26 cellular contexts compared by ENCODE assay signal in the genomic region with DNA sequence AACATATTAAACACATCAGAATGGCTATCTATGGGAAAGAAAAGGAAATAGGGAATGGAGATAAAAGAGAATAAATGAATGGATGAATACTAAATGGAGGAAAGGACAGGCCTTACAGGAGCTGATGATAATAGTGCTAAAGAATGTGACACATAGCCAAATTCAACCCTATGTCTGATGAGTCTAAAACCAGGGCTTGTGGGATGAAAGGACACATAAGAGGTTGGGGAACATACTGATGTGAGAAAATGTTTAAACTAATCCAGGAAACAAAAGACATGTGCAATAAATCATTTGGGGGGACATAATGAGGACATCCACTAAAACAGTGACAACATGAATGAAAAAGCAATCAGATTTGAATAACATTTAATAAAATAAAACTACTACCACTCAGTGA.
DNase-seq lines count a peak whose midpoint lies in the region; ATAC-seq and TF ChIP-seq lines count a peak whose summit lies in the region.
"Had no signal": no experiment of that assay in that cellular context is flagged by ENCODE, and none has a peak within 500 bp of the region (broad histone marks: within the 10 kb centered on the region; RNA-seq: fewer than 3 reads in every experiment).

No MANE protein-coding gene starts in this region.

- H3K9me3 ChIP-seq in mesenchymal stem cell (ENCODE audit: control insufficient read depth, low read length) (no peaks in the 10 kb centered on the region), uterus (no peaks in the 10 kb centered on the region)
- H3K9me3 ChIP-seq: breast epithelium, tibial nerve had no signal

- no peaks in the 10 kb centered on the region for H3K36me3 Mint-ChIP-seq in chondrocyte (ENCODE audit: low read depth)

- H3K4me1 ChIP-seq in mesenchymal stem cell (ENCODE audit: control insufficient read depth, insufficient read depth, low read depth, low read length) (no peaks in the 10 kb centered on the region), uterus (no peaks in the 10 kb centered on the region)
- H3K4me1 ChIP-seq: breast epithelium had no signal

- H3K36me3 ChIP-seq in mesenchymal stem cell (ENCODE audit: control insufficient read depth in 1 of 2, insufficient read depth in 2 of 2, low read depth in 1 of 2, low read length in 2 of 2) (no peaks in the 10 kb centered on the region), uterus (no peaks in the 10 kb centered on the region)
- H3K36me3 ChIP-seq: breast epithelium had no signal

- no peak overlapping the region for H3K9ac ChIP-seq in mesenchymal stem cell (ENCODE audit: low read length)

- H3K27me3 Mint-ChIP-seq in chondrocyte (ENCODE audit: low read depth) = no peaks in the 10 kb centered on the region
- H3K27me3 Mint-ChIP-seq: activated naive CD4-positive, alpha-beta T cell treated with anti-CD3 and anti-CD28 coated beads, Interleukin-2, amount 10 ng/mL, durations not matched to agents 7 days and 5 days; CD8-positive, alpha-beta memory T cell; stimulated activated memory B cell treated with anti-CD40 and anti-IgM and Interleukin-4, amounts not matched to agents 10 μg/mL and 1 μg/mL and 100 μg/mL, for 72 hours had no signal

- no peak overlapping the region for H3K23ac ChIP-seq in mesenchymal stem cell (ENCODE audit: low read length in 2 of 2)

- no peak overlapping the region for H2BK15ac ChIP-seq in mesenchymal stem cell (ENCODE audit: low read depth, poor library complexity, severe bottlenecking)

- no peaks in the 10 kb centered on the region for H3K9me3 Mint-ChIP-seq in chondrocyte (ENCODE audit: low read depth)
- H3K9me3 Mint-ChIP-seq: activated naive CD4-positive, alpha-beta T cell treated with anti-CD3 and anti-CD28 coated beads, Interleukin-2, amount 10 ng/mL, durations not matched to agents 7 days and 5 days; CD8-positive, alpha-beta memory T cell; nephron progenitor cell; stimulated activated memory B cell treated with anti-CD40 and anti-IgM and Interleukin-4, amounts not matched to agents 10 μg/mL and 1 μg/mL and 100 μg/mL, for 72 hours had no signal

- H3K18ac ChIP-seq in mesenchymal stem cell (ENCODE audit: low read depth in 1 of 2, low read length in 2 of 2) = no peak overlapping the region

- H3K4ac ChIP-seq in mesenchymal stem cell (ENCODE audit: low read depth in 1 of 2, low read length in 2 of 2) = no peak overlapping the region

- no peak overlapping the region for H4K91ac ChIP-seq in mesenchymal stem cell (ENCODE audit: low read length)

- TF ChIP-seq POLR2A in uterus (IDR thresholded peaks at IDR 0.05) = no peak

- H3K4me3 ChIP-seq in mesenchymal stem cell (ENCODE audit: insufficient read depth in 1 of 2, low read depth in 1 of 2, low read length in 2 of 2) (no peak overlapping the region), uterus (no peak overlapping the region)
- H3K4me3 ChIP-seq: breast epithelium, dorsolateral prefrontal cortex, tibial nerve had no signal

- ATAC-seq in GM18907 (IDR thresholded peaks at IDR 0.05; ENCODE audit: unreplicated experiment) = no peak
- ATAC-seq: HCT116; stimulated activated memory B cell treated with anti-CD40 and anti-IgM and Interleukin-4, amounts not matched to agents 10 μg/mL and 1 μg/mL and 100 μg/mL, for 72 hours had no signal

- no peak overlapping the region for H3K4me2 ChIP-seq in mesenchymal stem cell (ENCODE audit: low read length, poor library complexity, severe bottlenecking)

- peaks cover 16% of the 10 kb centered on the region for H3K79me1 ChIP-seq in mesenchymal stem cell (replicated peaks; ENCODE audit: low read length, poor library complexity, severe bottlenecking)

- H2BK12ac ChIP-seq in mesenchymal stem cell (ENCODE audit: low read length in 2 of 2) = no peak overlapping the region

- no peak overlapping the region for H3K4me3 Mint-ChIP-seq in chondrocyte (ENCODE audit: unreplicated experiment)
- H3K4me3 Mint-ChIP-seq: activated naive CD4-positive, alpha-beta T cell treated with anti-CD3 and anti-CD28 coated beads, Interleukin-2, amount 10 ng/mL, durations not matched to agents 7 days and 5 days; CD8-positive, alpha-beta memory T cell; nephron progenitor cell; stimulated activated memory B cell treated with anti-CD40 and anti-IgM and Interleukin-4, amounts not matched to agents 10 μg/mL and 1 μg/mL and 100 μg/mL, for 72 hours had no signal

- H3K27ac ChIP-seq in mesenchymal stem cell (ENCODE audit: low read length, poor library complexity, severe bottlenecking) (no peak overlapping the region), uterus (no peak overlapping the region)
- H3K27ac ChIP-seq: breast epithelium, dorsolateral prefrontal cortex, tibial nerve had no signal

- H2AK5ac ChIP-seq in mesenchymal stem cell (ENCODE audit: low read length, severe bottlenecking) = no peak overlapping the region

- peak overlapping the region; percentile 50 for H3K27ac Mint-ChIP-seq in chondrocyte (ENCODE audit: unreplicated experiment)
- H3K27ac Mint-ChIP-seq: activated naive CD4-positive, alpha-beta T cell treated with anti-CD3 and anti-CD28 coated beads, Interleukin-2, amount 10 ng/mL, durations not matched to agents 7 days and 5 days; nephron progenitor cell; stimulated activated memory B cell treated with anti-CD40 and anti-IgM and Interleukin-4, amounts not matched to agents 10 μg/mL and 1 μg/mL and 100 μg/mL, for 72 hours had no signal

- peak; percentile 24 for DNase-seq in AG08396 (ENCODE audit: low spot score)
- DNase-seq in HS-5 (ENCODE audit: low read depth) = peak; percentile 14
- no peak for DNase-seq in chondrocyte (ENCODE audit: low spot score)
- DNase-seq in mesenchymal stem cell = peak; percentile 11
- no peak for DNase-seq in hypothalamus (lab: John Stamatoyannopoulos, UW)
- DNase-seq in uterus = no peak
- no peak for DNase-seq in cardiac septum (ENCODE audit: low spot score)
- DNase-seq: ACHN; activated naive CD4-positive, alpha-beta T cell treated with anti-CD3 and anti-CD28 coated beads, Interleukin-2, amount 10 ng/mL, durations not matched to agents 7 days and 5 days; activated T-cell treated with anti-CD3 and anti-CD28 coated beads, Interleukin-2, amount 50 U/mL, for 1 hour; CD8-positive, alpha-beta memory T cell; DND-41; dorsolateral prefrontal cortex; erythroblast; MV-4-11; NCI-H1930; NCI-H510A treated with DMSO at 0.1 percent for 48 hours; nephron progenitor cell; SHP77; stimulated activated CD4-positive, alpha-beta T cell treated with anti-CD3 and anti-CD28 coated beads, Interleukin-15, amount 100 ng/mL, for 24 hours; T-helper 1 cell had no signal

- intact Hi-C loops in uterus (cut with DNase I; ENCODE audit: low total_unique reads) (no loop called here), cardiac septum (cut with DNase I) (no loop called here)

- H2AFZ ChIP-seq in mesenchymal stem cell (ENCODE audit: low read depth, low read length) = no peak overlapping the region

- no peak overlapping the region for H2BK120ac ChIP-seq in mesenchymal stem cell (ENCODE audit: low read depth, low read length)

- H2BK5ac ChIP-seq in mesenchymal stem cell (ENCODE audit: low read depth, low read length, poor library complexity, severe bottlenecking) = no peak overlapping the region

- H4K8ac ChIP-seq in mesenchymal stem cell (ENCODE audit: low read length) = no peak overlapping the region

- TF ChIP-seq CTCF in chondrocyte (IDR thresholded peaks at IDR 0.05) (no peak), uterus (IDR thresholded peaks at IDR 0.05) (no peak)

- no peaks in the 10 kb centered on the region for H3K27me3 ChIP-seq in mesenchymal stem cell (ENCODE audit: control insufficient read depth in 1 of 2, insufficient read depth in 1 of 2, low read length in 2 of 2)
- no peaks in the 10 kb centered on the region for H3K27me3 ChIP-seq in uterus
- H3K27me3 ChIP-seq: breast epithelium, dorsolateral prefrontal cortex, tibial nerve had no signal

- H3K4me1 Mint-ChIP-seq in chondrocyte (ENCODE audit: low read depth) = peaks cover 24% of the 10 kb centered on the region
- H3K4me1 Mint-ChIP-seq: activated naive CD4-positive, alpha-beta T cell treated with anti-CD3 and anti-CD28 coated beads, Interleukin-2, amount 10 ng/mL, durations not matched to agents 7 days and 5 days; nephron progenitor cell; stimulated activated memory B cell treated with anti-CD40 and anti-IgM and Interleukin-4, amounts not matched to agents 10 μg/mL and 1 μg/mL and 100 μg/mL, for 72 hours had no signal

- H3K14ac ChIP-seq in mesenchymal stem cell (ENCODE audit: low read length in 2 of 2) = no peak overlapping the region

Comparison
In these comparisons a context has a peak if more than half of its experiments do, and no peak if none do; other contexts are left out.
1. DNase-seq: peak in AG08396 (single experiment), HS-5 (single experiment) and mesenchymal stem cell (single experiment); none in chondrocyte (single experiment), hypothalamus (0 of 51), uterus (0 of 2) and cardiac septum (single experiment).